In genomic region chr2:178413472-178414265, GRCh38 we compare ENCODE assay signal across 7 cellular contexts. TPM values are rescaled to one million over a fixed set of nuclear protein-coding genes. Genes with fewer than 3 reads are reported as not detected.
DNase-seq lines count a peak whose midpoint lies in the region; ATAC-seq and TF ChIP-seq lines count a peak whose summit lies in the region.

No MANE protein-coding gene starts in this region.

- intact Hi-C loops in breast epithelium (cut with DNase I; ENCODE audit: low total_unique reads) = no loop called here

- H3K36me3 ChIP-seq in breast epithelium = no peaks in the 10 kb centered on the region

- TF ChIP-seq CTCF in VCaP (conservative IDR thresholded peaks at IDR 0.05) (no peak), breast epithelium (IDR thresholded peaks at IDR 0.05) (peak in 2 of 3 donors; percentile 14 to 25)

- peak; percentile 78 to 85 for DNase-seq in NCI-H2081 (lab: John Stamatoyannopoulos, UW)
- peak; percentile 30 to 63 for DNase-seq in breast epithelium (ENCODE audit: low spot score in 2 of 2)
- DNase-seq in iPS-NIHi11 (ENCODE audit: low spot score) = peak; percentile 69

- H3K9me3 ChIP-seq in breast epithelium = no peaks in the 10 kb centered on the region

- no peaks in the 10 kb centered on the region for H3K27me3 ChIP-seq in breast epithelium

- peak; percentile 74 for ATAC-seq in GM18517 (IDR thresholded peaks at IDR 0.05; ENCODE audit: unreplicated experiment)
- ATAC-seq in HG02981 (IDR thresholded peaks at IDR 0.05; ENCODE audit: unreplicated experiment) = peak; percentile 74

- H3K4me1 ChIP-seq in breast epithelium = no peaks in the 10 kb centered on the region

- TF ChIP-seq POLR2A in breast epithelium (IDR thresholded peaks at IDR 0.05) = no peak

- peak overlapping the region; percentile 58 to 73 (median 72) for H3K4me3 ChIP-seq in breast epithelium
- peak overlapping the region; percentile 37 to 81 (median 49) for H3K4me3 ChIP-seq in skin epidermis

- H3K27ac ChIP-seq in VCaP (peak overlapping the region; percentile 90), breast epithelium (peak overlapping the region; percentile 92 to 93), skin epidermis (peak overlapping the region; percentile 54 to 99 (median 94))

RNA-seq across cellular contexts. Expression of gene PRKRA, which starts 37.3 kb away (rescaled TPM):
- total RNA-seq in breast epithelium = 10 to 100 TPM; 61.3 to 73.9 (median 69.1) TPM

RNA-seq across cellular contexts. Expression of gene PJVK, which starts 37.5 kb away (rescaled TPM):
- total RNA-seq in breast epithelium = 1 to 10 TPM; 5.2 to 9.4 (median 6.9) TPM

Comparison
In these comparisons a context has a peak if more than half of its experiments do, and no peak if none do; other contexts are left out.
1. Peak in every context shown above with its lines: DNase-seq, ATAC-seq, H3K4me3 ChIP-seq and H3K27ac ChIP-seq.